Comparison of ENCODE assay signal across 15 cellular contexts in the genomic region with DNA sequence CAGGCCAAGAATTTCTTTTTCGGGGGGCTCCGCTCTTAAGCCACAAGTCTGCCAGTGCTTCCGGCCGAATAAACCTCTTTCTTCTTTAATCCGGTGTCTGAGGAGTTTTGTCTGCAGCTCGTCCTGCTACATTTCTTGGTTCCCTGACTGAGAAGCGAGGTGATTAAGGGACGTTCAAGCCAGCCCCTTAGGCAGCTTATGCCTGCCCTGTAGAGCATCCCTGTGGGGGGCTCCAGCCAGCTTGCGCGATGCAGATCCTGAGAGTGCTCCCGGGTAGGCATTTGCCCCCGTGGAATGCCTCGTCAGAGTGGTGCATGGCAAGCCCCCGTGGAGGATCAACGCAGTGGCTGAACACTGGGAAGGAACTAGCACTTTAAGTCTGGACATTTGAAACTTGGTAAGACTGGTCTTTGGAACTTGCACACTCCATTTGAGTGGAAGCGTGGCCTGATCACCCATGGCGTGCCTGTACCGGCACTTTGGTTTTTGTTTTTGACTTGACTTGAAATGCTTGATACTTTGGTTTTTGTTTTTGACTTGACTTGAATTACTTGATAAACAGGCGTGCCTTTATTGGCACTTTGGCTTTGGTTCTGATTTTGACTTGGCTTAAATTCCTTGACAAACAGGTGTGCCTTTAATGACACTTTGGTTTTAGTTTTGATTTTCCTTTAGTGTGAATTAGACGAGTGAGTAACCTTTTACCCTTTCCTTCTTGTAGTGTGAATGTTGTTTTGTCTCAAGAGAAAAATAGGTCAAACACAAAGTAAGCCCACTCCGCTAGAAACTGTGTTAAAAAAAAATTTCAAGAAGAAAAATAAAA. TPM values are rescaled to one million over a fixed set of nuclear protein-coding genes. Genes with fewer than 3 reads are reported as not detected.
DNase-seq lines count a peak whose midpoint lies in the region; ATAC-seq and TF ChIP-seq lines count a peak whose summit lies in the region.
"Had no signal": no experiment of that assay in that cellular context is flagged by ENCODE, and none has a peak within 500 bp of the region (broad histone marks: within the 10 kb centered on the region; RNA-seq: fewer than 3 reads in every experiment).

No MANE protein-coding gene starts in this region.

- H3K9me3 ChIP-seq in T-helper 17 cell (ENCODE audit: control insufficient read depth, low read length, poor library complexity, severe bottlenecking) (no peaks in the 10 kb centered on the region), suprapubic skin (no peaks in the 10 kb centered on the region)
- H3K9me3 ChIP-seq: gastrocnemius medialis, neutrophil had no signal

- 50% methylated on average over 20 of the region's 21 CpGs for WGBS in suprapubic skin

- peaks cover 32% of the 10 kb centered on the region for H3K36me3 Mint-ChIP-seq in activated T-cell treated with anti-CD3 and anti-CD28 coated beads, Interleukin-2, amount 50 U/mL, for 24 hours (ENCODE audit: low read depth)
- H3K36me3 Mint-ChIP-seq in T-helper 17 cell (ENCODE audit: low read depth) (peaks cover 2% of the 10 kb centered on the region), immature natural killer cell (peaks cover 0 to 4% (median 0%) of the 10 kb centered on the region in 3 donors)

- H3K4me3 ChIP-seq in suprapubic skin = peak overlapping the region; percentile 36

- no peaks in the 10 kb centered on the region for H3K36me3 ChIP-seq in suprapubic skin
- H3K36me3 ChIP-seq: gastrocnemius medialis, neutrophil had no signal

- peak overlapping the region; percentile 61 for H3K27ac Mint-ChIP-seq in activated T-cell treated with anti-CD3 and anti-CD28 coated beads, Interleukin-2, amount 50 U/mL, for 24 hours
- H3K27ac Mint-ChIP-seq in T-helper 17 cell (peak overlapping the region; percentile 97), immature natural killer cell (peak overlapping the region; percentile 67 to 91 (median 90))

- no peaks in the 10 kb centered on the region for H3K27me3 Mint-ChIP-seq in activated T-cell treated with anti-CD3 and anti-CD28 coated beads, Interleukin-2, amount 50 U/mL, for 24 hours
- no peaks in the 10 kb centered on the region for H3K27me3 Mint-ChIP-seq in T-helper 17 cell
- peaks cover 0 to 7% (median 0%) of the 10 kb centered on the region in 3 donors for H3K27me3 Mint-ChIP-seq in immature natural killer cell (ENCODE audit: low read depth in 3 of 3)

- ATAC-seq in T-helper 17 cell (no peak), SK-N-SH treated with all-trans-retinoic acid at 6 μM for 48 hours (no peak)
- ATAC-seq: gastrocnemius medialis had no signal

- H3K4me1 Mint-ChIP-seq in activated T-cell treated with anti-CD3 and anti-CD28 coated beads, Interleukin-2, amount 50 U/mL, for 24 hours (ENCODE audit: low read depth) = peaks cover 40% of the 10 kb centered on the region
- H3K4me1 Mint-ChIP-seq in T-helper 17 cell (peaks cover 46% of the 10 kb centered on the region), immature natural killer cell (peaks cover 41 to 55% of the 10 kb centered on the region in 2 donors)

- H3K27ac ChIP-seq in suprapubic skin = peak overlapping the region; percentile 81
- H3K27ac ChIP-seq: neutrophil had no signal

- H3K9me3 Mint-ChIP-seq in activated T-cell treated with anti-CD3 and anti-CD28 coated beads, Interleukin-2, amount 50 U/mL, for 24 hours = no peaks in the 10 kb centered on the region
- H3K9me3 Mint-ChIP-seq in immature natural killer cell = no peaks in the 10 kb centered on the region

- H3K4me1 ChIP-seq in suprapubic skin = peaks cover 64% of the 10 kb centered on the region

- no peak overlapping the region for H3K4me3 Mint-ChIP-seq in activated T-cell treated with anti-CD3 and anti-CD28 coated beads, Interleukin-2, amount 50 U/mL, for 24 hours
- peak overlapping the region; percentile 85 for H3K4me3 Mint-ChIP-seq in T-helper 17 cell
- H3K4me3 Mint-ChIP-seq in immature natural killer cell = peak overlapping the region in 4 of 5 donors; percentile 17 to 80 (median 78)

- TF ChIP-seq CTCF in suprapubic skin (IDR thresholded peaks at IDR 0.05) = no peak

- TF ChIP-seq EP300 in suprapubic skin (IDR thresholded peaks at IDR 0.05) = no peak

- TF ChIP-seq POLR2A in suprapubic skin (IDR thresholded peaks at IDR 0.05) = no peak

- no peaks in the 10 kb centered on the region for H3K27me3 ChIP-seq in suprapubic skin
- H3K27me3 ChIP-seq: gastrocnemius medialis, neutrophil had no signal

- DNase-seq in activated T-cell treated with anti-CD3 and anti-CD28 coated beads, Interleukin-2, amount 50 U/mL, for 24 hours = no peak
- DNase-seq in activated T-cell treated with anti-CD3 and anti-CD28 coated beads, Interleukin-2, amount 50 U/mL, for 1 hour = no peak
- no peak for DNase-seq in T-helper 17 cell
- no peak for DNase-seq in immature natural killer cell
- no peak for DNase-seq in suprapubic skin (ENCODE audit: low spot score in 2 of 2)
- no peak for DNase-seq in inferior parietal cortex (ENCODE audit: extremely low spot score)
- no peak for DNase-seq in hippocampal formation (lab: John Stamatoyannopoulos, UW)
- DNase-seq: ACHN, dermis blood vessel endothelial cell, gastrocnemius medialis, kidney glomerular epithelial cell, NCI-H1694, NCI-H526 treated with DMSO at 0.1 percent for 48 hours had no signal

TF ChIP-seq in SK-N-SH treated with all-trans-retinoic acid at 6 μM for 48 hours, 23 proteins besides CTCF, POLR2A, EP300 and RAD21 (continues in another document):
- TF ChIP-seq ZNF8 (CRISPR knock-in tag; IDR thresholded peaks at IDR 0.05) (no peak), ZC3H10 (CRISPR knock-in tag; IDR thresholded peaks at IDR 0.05) (no peak), OSR1 (CRISPR knock-in tag; IDR thresholded peaks at IDR 0.05) (no peak), ESRRG (CRISPR knock-in tag; IDR thresholded peaks at IDR 0.05) (no peak), ISL1 (CRISPR knock-in tag; IDR thresholded peaks at IDR 0.05) (no peak), ZNF70 (CRISPR knock-in tag; IDR thresholded peaks at IDR 0.05) (no peak), ZFP30 (CRISPR knock-in tag; IDR thresholded peaks at IDR 0.05) (no peak), SNAI2 (CRISPR knock-in tag; IDR thresholded peaks at IDR 0.05) (no peak), ZNF565 (CRISPR knock-in tag; conservative IDR thresholded peaks at IDR 0.05; ENCODE audit: low read depth) (no peak)
- TF ChIP-seq, protein P1, sequence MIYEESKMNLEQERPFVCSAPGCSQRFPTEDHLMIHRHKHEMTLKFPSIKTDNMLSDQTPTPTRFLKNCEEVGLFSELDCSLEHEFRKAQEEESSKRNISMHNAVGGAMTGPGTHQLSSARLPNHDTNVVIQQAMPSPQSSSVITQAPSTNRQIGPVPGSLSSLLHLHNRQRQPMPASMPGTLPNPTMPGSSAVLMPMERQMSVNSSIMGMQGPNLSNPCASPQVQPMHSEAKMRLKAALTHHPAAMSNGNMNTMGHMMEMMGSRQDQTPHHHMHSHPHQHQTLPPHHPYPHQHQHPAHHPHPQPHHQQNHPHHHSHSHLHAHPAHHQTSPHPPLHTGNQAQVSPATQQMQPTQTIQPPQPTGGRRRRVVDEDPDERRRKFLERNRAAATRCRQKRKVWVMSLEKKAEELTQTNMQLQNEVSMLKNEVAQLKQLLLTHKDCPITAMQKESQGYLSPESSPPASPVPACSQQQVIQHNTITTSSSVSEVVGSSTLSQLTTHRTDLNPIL (CRISPR knock-in tag; IDR thresholded peaks at IDR 0.05; ENCODE audit: low read depth) = no peak
- TF ChIP-seq, protein P2, sequence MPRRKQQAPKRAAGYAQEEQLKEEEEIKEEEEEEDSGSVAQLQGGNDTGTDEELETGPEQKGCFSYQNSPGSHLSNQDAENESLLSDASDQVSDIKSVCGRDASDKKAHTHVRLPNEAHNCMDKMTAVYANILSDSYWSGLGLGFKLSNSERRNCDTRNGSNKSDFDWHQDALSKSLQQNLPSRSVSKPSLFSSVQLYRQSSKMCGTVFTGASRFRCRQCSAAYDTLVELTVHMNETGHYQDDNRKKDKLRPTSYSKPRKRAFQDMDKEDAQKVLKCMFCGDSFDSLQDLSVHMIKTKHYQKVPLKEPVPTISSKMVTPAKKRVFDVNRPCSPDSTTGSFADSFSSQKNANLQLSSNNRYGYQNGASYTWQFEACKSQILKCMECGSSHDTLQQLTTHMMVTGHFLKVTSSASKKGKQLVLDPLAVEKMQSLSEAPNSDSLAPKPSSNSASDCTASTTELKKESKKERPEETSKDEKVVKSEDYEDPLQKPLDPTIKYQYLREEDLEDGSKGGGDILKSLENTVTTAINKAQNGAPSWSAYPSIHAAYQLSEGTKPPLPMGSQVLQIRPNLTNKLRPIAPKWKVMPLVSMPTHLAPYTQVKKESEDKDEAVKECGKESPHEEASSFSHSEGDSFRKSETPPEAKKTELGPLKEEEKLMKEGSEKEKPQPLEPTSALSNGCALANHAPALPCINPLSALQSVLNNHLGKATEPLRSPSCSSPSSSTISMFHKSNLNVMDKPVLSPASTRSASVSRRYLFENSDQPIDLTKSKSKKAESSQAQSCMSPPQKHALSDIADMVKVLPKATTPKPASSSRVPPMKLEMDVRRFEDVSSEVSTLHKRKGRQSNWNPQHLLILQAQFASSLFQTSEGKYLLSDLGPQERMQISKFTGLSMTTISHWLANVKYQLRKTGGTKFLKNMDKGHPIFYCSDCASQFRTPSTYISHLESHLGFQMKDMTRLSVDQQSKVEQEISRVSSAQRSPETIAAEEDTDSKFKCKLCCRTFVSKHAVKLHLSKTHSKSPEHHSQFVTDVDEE (CRISPR knock-in tag; IDR thresholded peaks at IDR 0.05) = no peak
- TF ChIP-seq, protein P3, sequence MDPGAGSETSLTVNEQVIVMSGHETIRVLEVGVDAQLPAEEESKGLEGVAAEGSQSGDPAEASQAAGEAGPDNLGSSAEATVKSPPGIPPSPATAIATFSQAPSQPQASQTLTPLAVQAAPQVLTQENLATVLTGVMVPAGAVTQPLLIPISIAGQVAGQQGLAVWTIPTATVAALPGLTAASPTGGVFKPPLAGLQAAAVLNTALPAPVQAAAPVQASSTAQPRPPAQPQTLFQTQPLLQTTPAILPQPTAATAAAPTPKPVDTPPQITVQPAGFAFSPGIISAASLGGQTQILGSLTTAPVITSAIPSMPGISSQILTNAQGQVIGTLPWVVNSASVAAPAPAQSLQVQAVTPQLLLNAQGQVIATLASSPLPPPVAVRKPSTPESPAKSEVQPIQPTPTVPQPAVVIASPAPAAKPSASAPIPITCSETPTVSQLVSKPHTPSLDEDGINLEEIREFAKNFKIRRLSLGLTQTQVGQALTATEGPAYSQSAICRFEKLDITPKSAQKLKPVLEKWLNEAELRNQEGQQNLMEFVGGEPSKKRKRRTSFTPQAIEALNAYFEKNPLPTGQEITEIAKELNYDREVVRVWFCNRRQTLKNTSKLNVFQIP (CRISPR knock-in tag; IDR thresholded peaks at IDR 0.05; ENCODE audit: borderline replicate concordance, low read depth) = no peak

RNA-seq across cellular contexts. Expression of a gene that starts 6.1 kb away (rescaled TPM):
- total RNA-seq in T-helper 17 cell (10 to 100 TPM in 1 of 2 donors, 1 to 10 TPM in 1; 9.6 to 11.3 TPM), suprapubic skin (10 to 100 TPM; 33.9 to 73.5 (median 54.3) TPM)
- 10 to 100 TPM; 11.3 to 15.9 (median 15.8) TPM for polyA plus RNA-seq in immature natural killer cell

RNA-seq across cellular contexts. Expression of a gene that starts 6.1 kb away (rescaled TPM):
- total RNA-seq in T-helper 17 cell (10 to 100 TPM; 20.4 to 32.7 TPM), suprapubic skin (10 to 100 TPM; 30.8 to 60.0 (median 46.1) TPM)
- polyA plus RNA-seq in immature natural killer cell = 10 to 100 TPM in 1 of 3 donors, 1 to 10 TPM in 2; 2.6 to 15.6 (median 8.9) TPM
